28 cellular contexts compared by ENCODE assay signal in the genomic region with DNA sequence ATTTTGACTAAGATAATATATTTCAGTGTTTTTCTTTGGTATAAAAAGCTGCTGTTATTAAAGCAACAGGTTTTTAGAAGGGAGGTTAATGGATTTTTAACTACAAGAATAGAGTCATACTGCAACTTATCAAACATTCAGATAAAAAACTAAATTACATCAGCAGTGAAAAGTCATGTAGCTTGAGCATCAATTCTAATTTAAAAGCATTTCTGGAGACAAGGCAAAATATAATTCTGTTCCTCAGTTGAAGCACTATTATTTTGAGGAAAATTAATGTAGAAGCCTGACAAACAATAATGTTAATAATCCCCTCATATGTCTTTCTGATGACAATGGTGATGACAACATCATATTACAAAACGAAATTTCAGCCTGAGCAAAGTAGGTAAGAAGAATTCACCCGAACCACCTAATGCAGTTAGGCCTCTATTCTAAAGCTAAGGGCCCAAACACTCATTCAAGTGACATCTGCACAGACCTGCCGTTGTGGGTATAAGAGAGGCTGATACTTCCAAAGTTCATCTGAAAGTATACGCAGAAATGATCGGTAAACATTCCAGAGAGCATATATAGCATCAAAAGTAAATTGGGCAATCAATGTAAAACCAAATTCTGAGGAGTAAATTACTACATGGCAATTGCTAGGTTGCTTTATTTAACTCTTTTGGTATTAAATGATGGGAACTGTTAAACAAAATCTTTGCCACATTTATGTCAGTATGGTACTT. TPM values are rescaled to one million over a fixed set of nuclear protein-coding genes. Genes with fewer than 3 reads are reported as not detected.
"Had no signal": no experiment of that assay in that cellular context is flagged by ENCODE, and none has a peak within 500 bp of the region (broad histone marks: within the 10 kb centered on the region; RNA-seq: fewer than 3 reads in every experiment).

No MANE protein-coding gene starts in this region.

- H3K27ac Mint-ChIP-seq: naive B cell; naive thymus-derived CD8-positive, alpha-beta T cell; natural killer cell treated with Interleukin-12 subunit alpha and Interleukin-12 subunit beta and Interleukin-15 and Interleukin-18, amount 100 ng/mL, for 72 hours; progenitor cell of endocrine pancreas; stimulated activated effector memory CD8-positive, alpha-beta T cell treated with anti-CD3 and anti-CD28 coated beads, Interleukin-12 subunit alpha, Interleukin-12 subunit beta, amount 100 ng/mL, for 72 hours; stimulated activated naive B cell treated with anti-CD40 and anti-IgM and Interleukin-4, amounts not matched to agents 10 μg/mL and 1 μg/mL and 100 μg/mL, for 72 hours; stimulated activated naive CD8-positive, alpha-beta T cell treated with anti-CD3 and anti-CD28 coated beads, Interleukin-15, Interleukin-2, amounts not matched to agents 100 ng/mL and 50 ng/mL, for 24 hours; type B pancreatic cell had no signal

- H3K79me2 ChIP-seq: parathyroid adenoma had no signal

- ATAC-seq: naive thymus-derived CD8-positive, alpha-beta T cell; natural killer cell treated with Interleukin-12 subunit alpha and Interleukin-12 subunit beta and Interleukin-15 and Interleukin-18, amount 100 ng/mL, for 72 hours; psoas muscle; right cardiac atrium; sciatic nerve; stimulated activated effector memory CD8-positive, alpha-beta T cell treated with anti-CD3 and anti-CD28 coated beads, Interleukin-12 subunit alpha, Interleukin-12 subunit beta, amount 100 ng/mL, for 72 hours; stimulated activated naive B cell treated with anti-CD40 and anti-IgM and Interleukin-4, amounts not matched to agents 10 μg/mL and 1 μg/mL and 100 μg/mL, for 72 hours; upper lobe of right lung had no signal

- H3K4me3 Mint-ChIP-seq: naive B cell; naive thymus-derived CD8-positive, alpha-beta T cell; natural killer cell treated with Interleukin-12 subunit alpha and Interleukin-12 subunit beta and Interleukin-15 and Interleukin-18, amount 100 ng/mL, for 72 hours; nephron progenitor cell; neural crest cell; stimulated activated effector memory CD8-positive, alpha-beta T cell treated with anti-CD3 and anti-CD28 coated beads, Interleukin-12 subunit alpha, Interleukin-12 subunit beta, amount 100 ng/mL, for 72 hours; stimulated activated naive B cell treated with anti-CD40 and anti-IgM and Interleukin-4, amounts not matched to agents 10 μg/mL and 1 μg/mL and 100 μg/mL, for 72 hours; stimulated activated naive CD8-positive, alpha-beta T cell treated with anti-CD3 and anti-CD28 coated beads, Interleukin-15, Interleukin-2, amounts not matched to agents 100 ng/mL and 50 ng/mL, for 24 hours; type B pancreatic cell had no signal

- H2AFZ ChIP-seq: parathyroid adenoma had no signal

- H3K27ac ChIP-seq: ovary, parathyroid adenoma, psoas muscle, stomach, thoracic aorta, thyroid gland, tibial nerve, upper lobe of right lung, uterus had no signal

- H3K9ac ChIP-seq: parathyroid adenoma had no signal

- H3K27me3 Mint-ChIP-seq: naive B cell; naive thymus-derived CD8-positive, alpha-beta T cell; natural killer cell treated with Interleukin-12 subunit alpha and Interleukin-12 subunit beta and Interleukin-15 and Interleukin-18, amount 100 ng/mL, for 72 hours; progenitor cell of endocrine pancreas; stimulated activated naive B cell treated with anti-CD40 and anti-IgM and Interleukin-4, amounts not matched to agents 10 μg/mL and 1 μg/mL and 100 μg/mL, for 72 hours; stimulated activated naive CD8-positive, alpha-beta T cell treated with anti-CD3 and anti-CD28 coated beads, Interleukin-15, Interleukin-2, amounts not matched to agents 100 ng/mL and 50 ng/mL, for 24 hours; type B pancreatic cell had no signal

- DNase-seq: naive B cell; naive thymus-derived CD8-positive, alpha-beta T cell; nephron progenitor cell; occipital lobe; ovary; psoas muscle; right cardiac atrium; stimulated activated CD4-positive, alpha-beta T cell treated with anti-CD3 and anti-CD28 coated beads, Interleukin-15, amount 100 ng/mL, for 24 hours; stimulated activated CD4-positive, alpha-beta T cell treated with anti-CD3 and anti-CD28 coated beads, Interleukin-2, amount 100 ng/mL, for 24 hours; stimulated activated CD4-positive, alpha-beta T cell treated with anti-CD3 and anti-CD28 coated beads, Interleukin-2, amount 100 ng/mL, for 48 hours; stimulated activated CD4-positive, alpha-beta T cell treated with anti-CD3 and anti-CD28 coated beads, Interleukin-4, amount 100 ng/mL, for 24 hours; stimulated activated naive B cell treated with anti-CD40 and anti-IgM and Interleukin-4, amounts not matched to agents 10 μg/mL and 1 μg/mL and 100 μg/mL, for 72 hours; stimulated activated naive CD4-positive, alpha-beta T cell treated with Interleukin-2 at 50 U/mL for 16 hours; stomach; upper lobe of right lung; uterus had no signal

- H3K4me3 ChIP-seq: ovary, psoas muscle, skin epidermis, stomach, thoracic aorta, thyroid gland, tibial nerve, upper lobe of right lung, uterus had no signal

- H3K36me3 Mint-ChIP-seq: naive B cell; naive thymus-derived CD8-positive, alpha-beta T cell; natural killer cell treated with Interleukin-12 subunit alpha and Interleukin-12 subunit beta and Interleukin-15 and Interleukin-18, amount 100 ng/mL, for 72 hours; stimulated activated effector memory CD8-positive, alpha-beta T cell treated with anti-CD3 and anti-CD28 coated beads, Interleukin-12 subunit alpha, Interleukin-12 subunit beta, amount 100 ng/mL, for 72 hours; stimulated activated naive B cell treated with anti-CD40 and anti-IgM and Interleukin-4, amounts not matched to agents 10 μg/mL and 1 μg/mL and 100 μg/mL, for 72 hours; type B pancreatic cell had no signal

- H3K36me3 ChIP-seq: ovary, stomach, thoracic aorta, thyroid gland, tibial nerve, upper lobe of right lung, uterus had no signal

- H3K27me3 ChIP-seq: ovary, stomach, thyroid gland, tibial nerve, upper lobe of right lung, uterus had no signal

- H3K4me1 ChIP-seq: parathyroid adenoma, psoas muscle, stomach, thyroid gland, tibial nerve, upper lobe of right lung, uterus had no signal

- H3K4me1 Mint-ChIP-seq: naive B cell; naive thymus-derived CD8-positive, alpha-beta T cell; neural crest cell; stimulated activated effector memory CD8-positive, alpha-beta T cell treated with anti-CD3 and anti-CD28 coated beads, Interleukin-12 subunit alpha, Interleukin-12 subunit beta, amount 100 ng/mL, for 72 hours; stimulated activated naive B cell treated with anti-CD40 and anti-IgM and Interleukin-4, amounts not matched to agents 10 μg/mL and 1 μg/mL and 100 μg/mL, for 72 hours had no signal

- H3K9me3 ChIP-seq: ovary, psoas muscle, stomach, thoracic aorta, thyroid gland, tibial nerve, upper lobe of right lung, uterus had no signal

- H3K9me3 Mint-ChIP-seq: type B pancreatic cell had no signal

RNA-seq across cellular contexts. Expression of a gene that starts 12.8 kb away (rescaled TPM):
- total RNA-seq: naive thymus-derived CD8-positive, alpha-beta T cell; natural killer cell treated with Interleukin-12 subunit alpha and Interleukin-12 subunit beta and Interleukin-15 and Interleukin-18, amount 100 ng/mL, for 72 hours had no signal
- polyA plus RNA-seq: naive thymus-derived CD8-positive, alpha-beta T cell had no signal
